Comparison of ENCODE assay signal across 8 cellular contexts in genomic region chr22:45502215-45503070, GRCh38. TPM values are rescaled to one million over a fixed set of nuclear protein-coding genes. Genes with fewer than 3 reads are reported as not detected.
A peak's percentile ranks its signal among the peaks of the same experiment; 100 is the strongest.
DNase-seq lines count a peak whose midpoint lies in the region; ATAC-seq and TF ChIP-seq lines count a peak whose summit lies in the region.

A gene with protein sequence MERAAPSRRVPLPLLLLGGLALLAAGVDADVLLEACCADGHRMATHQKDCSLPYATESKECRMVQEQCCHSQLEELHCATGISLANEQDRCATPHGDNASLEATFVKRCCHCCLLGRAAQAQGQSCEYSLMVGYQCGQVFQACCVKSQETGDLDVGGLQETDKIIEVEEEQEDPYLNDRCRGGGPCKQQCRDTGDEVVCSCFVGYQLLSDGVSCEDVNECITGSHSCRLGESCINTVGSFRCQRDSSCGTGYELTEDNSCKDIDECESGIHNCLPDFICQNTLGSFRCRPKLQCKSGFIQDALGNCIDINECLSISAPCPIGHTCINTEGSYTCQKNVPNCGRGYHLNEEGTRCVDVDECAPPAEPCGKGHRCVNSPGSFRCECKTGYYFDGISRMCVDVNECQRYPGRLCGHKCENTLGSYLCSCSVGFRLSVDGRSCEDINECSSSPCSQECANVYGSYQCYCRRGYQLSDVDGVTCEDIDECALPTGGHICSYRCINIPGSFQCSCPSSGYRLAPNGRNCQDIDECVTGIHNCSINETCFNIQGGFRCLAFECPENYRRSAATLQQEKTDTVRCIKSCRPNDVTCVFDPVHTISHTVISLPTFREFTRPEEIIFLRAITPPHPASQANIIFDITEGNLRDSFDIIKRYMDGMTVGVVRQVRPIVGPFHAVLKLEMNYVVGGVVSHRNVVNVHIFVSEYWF (plus strand): TSS chr22:45502883. CDS start chr22:45502986, 103 bp downstream.

- H3K9me3 ChIP-seq in AG04450 (ENCODE audit: control insufficient read depth, insufficient read depth, low read length) (no peaks in the 10 kb centered on the region; the same call in 1 of the 2 replicates), HUES6 (ENCODE audit: control insufficient read depth, insufficient read depth, low read depth, low read length) (no peaks in the 10 kb centered on the region), left lung (no peaks in the 10 kb centered on the region)

- CTCF ChIA-PET in AG04450 (lab: Charles Lee), result interaction anchor here (2.8 kb wide), 1 partner anchor 52 kb away, joined by 13 read pairs; no protein-coding TSS in a partner anchor

- DNase-seq in AG04450 (ENCODE audit: low read depth, low spot score) (no peak), caudate nucleus (lab: John Stamatoyannopoulos, UW) (peak in 1 of 61 donors; percentile 58), left lung (peak in 1 of 2 donors; percentile 72), middle frontal gyrus (ENCODE audit: extremely low spot score, low spot score) (no peak), DMS79 treated with DMSO at 0.1 percent for 48 hours (lab: John Stamatoyannopoulos, UW) (no peak)

- intact Hi-C loops in left lung (cut with DNase I), result no loop called here

- no peaks in the 10 kb centered on the region for H3K27me3 ChIP-seq in AG04450 (ENCODE audit: control insufficient read depth, insufficient read depth, low read length)
- no peaks in the 10 kb centered on the region for H3K27me3 ChIP-seq in HUES6 (ENCODE audit: control insufficient read depth, insufficient read depth, low read length)
- peaks cover 15 to 74% of the 10 kb centered on the region in 2 donors for H3K27me3 ChIP-seq in left lung

- peak; percentile 23; the same call in 1 of the 2 replicates for TF ChIP-seq CTCF in AG04450 (IDR thresholded peaks at IDR 0.05; ENCODE audit: low read depth, low read length)
- TF ChIP-seq CTCF in left lung (IDR thresholded peaks at IDR 0.05), result no peak
- TF ChIP-seq CTCF in subcutaneous adipose tissue (IDR thresholded peaks at IDR 0.05; ENCODE audit: low read depth), result no peak

- H3K4me3 ChIP-seq in AG04450 (ENCODE audit: low read depth, low read length) (peak within 1 kb of the TSS; percentile 95), HUES6 (ENCODE audit: low read depth, low read length) (peak within 1 kb of the TSS; percentile 71), left lung (peak within 1 kb of the TSS; percentile 40 to 44)

- POLR2A ChIA-PET in AG04450 (lab: Yijun Ruan, JAX), result interaction anchor here (1.2 to 3.6 kb wide), 5 partner anchors 32 to 51 kb away, joined by 3 to 15 read pairs (median 6); no protein-coding TSS in a partner anchor

- H3K9ac ChIP-seq in HUES6 (ENCODE audit: low read length), result peak within 1 kb of the TSS; percentile 95

- ATAC-seq in left lung (peak; percentile 76), HG03442 (IDR thresholded peaks at IDR 0.05; ENCODE audit: unreplicated experiment) (no peak)

- H3K27ac ChIP-seq in AG04450 (ENCODE audit: low read depth, low read length), result peak within 1 kb of the TSS; percentile 82
- peak within 1 kb of the TSS; percentile 96 for H3K27ac ChIP-seq in HUES6 (ENCODE audit: low read depth, low read length)
- H3K27ac ChIP-seq in caudate nucleus (ENCODE audit: low read depth, low read length), result peak within 1 kb of the TSS; percentile 44
- H3K27ac ChIP-seq in left lung, result peak within 1 kb of the TSS; percentile 53 to 70

- H3K4me1 ChIP-seq in HUES6 (ENCODE audit: control insufficient read depth, insufficient read depth, low read length) (peaks cover 35% of the 10 kb centered on the region), left lung (peaks cover 0 to 6% of the 10 kb centered on the region in 2 donors)

- H3K36me3 ChIP-seq in HUES6 (ENCODE audit: control insufficient read depth, insufficient read depth, low read length) (no peaks in the 10 kb centered on the region), left lung (no peaks in the 10 kb centered on the region)

RNA-seq across cellular contexts. Expression of the gene that starts here (rescaled TPM):
- polyA plus RNA-seq in AG04450 (2011; rRNA removed), result 241 and 314 TPM in 2 replicates
- polyA minus RNA-seq in AG04450 (2011; rRNA and poly(A)+ RNA removed), result 112 and 137 TPM in 2 replicates
- total RNA-seq in left lung (100 to 1,000 TPM; 351 to 447 TPM), subcutaneous adipose tissue (100 to 1,000 TPM in 3 of 4 donors, 10 to 100 TPM in 1; 65.0 to 194 (median 136) TPM)

Comparison
In these comparisons a context has a peak if more than half of its experiments do, and no peak if none do; other contexts are left out.
1. H3K27ac ChIP-seq: peak in every context shown above with its lines; median percentile 96 in HUES6; 82 in AG04450; 62 in left lung; 44 in caudate nucleus.
2. H3K4me3 ChIP-seq: peak in every context shown above with its lines; median percentile 95 in AG04450; 71 in HUES6; 42 in left lung.